In genomic region chr7:28123752-28124151, GRCh38 we compare ENCODE assay signal across 1 cellular context.
TF ChIP-seq lines count a peak whose summit lies in the region.

No MANE protein-coding gene starts in this region.

TF ChIP-seq in SK-N-SH treated with all-trans-retinoic acid at 6 μM for 48 hours, 23 proteins besides CTCF, POLR2A, EP300 and RAD21:
- TF ChIP-seq POU6F1 (CRISPR knock-in tag; IDR thresholded peaks at IDR 0.05; ENCODE audit: borderline replicate concordance, low read depth) (no peak), ESRRG (CRISPR knock-in tag; IDR thresholded peaks at IDR 0.05) (no peak), GLIS3 (CRISPR knock-in tag; IDR thresholded peaks at IDR 0.05) (no peak)
TF ChIP-seq in SK-N-SH treated with all-trans-retinoic acid at 6 μM for 48 hours: peak in this region for 0.
